ENCODE assay signal across 8 cellular contexts in the genomic region with DNA sequence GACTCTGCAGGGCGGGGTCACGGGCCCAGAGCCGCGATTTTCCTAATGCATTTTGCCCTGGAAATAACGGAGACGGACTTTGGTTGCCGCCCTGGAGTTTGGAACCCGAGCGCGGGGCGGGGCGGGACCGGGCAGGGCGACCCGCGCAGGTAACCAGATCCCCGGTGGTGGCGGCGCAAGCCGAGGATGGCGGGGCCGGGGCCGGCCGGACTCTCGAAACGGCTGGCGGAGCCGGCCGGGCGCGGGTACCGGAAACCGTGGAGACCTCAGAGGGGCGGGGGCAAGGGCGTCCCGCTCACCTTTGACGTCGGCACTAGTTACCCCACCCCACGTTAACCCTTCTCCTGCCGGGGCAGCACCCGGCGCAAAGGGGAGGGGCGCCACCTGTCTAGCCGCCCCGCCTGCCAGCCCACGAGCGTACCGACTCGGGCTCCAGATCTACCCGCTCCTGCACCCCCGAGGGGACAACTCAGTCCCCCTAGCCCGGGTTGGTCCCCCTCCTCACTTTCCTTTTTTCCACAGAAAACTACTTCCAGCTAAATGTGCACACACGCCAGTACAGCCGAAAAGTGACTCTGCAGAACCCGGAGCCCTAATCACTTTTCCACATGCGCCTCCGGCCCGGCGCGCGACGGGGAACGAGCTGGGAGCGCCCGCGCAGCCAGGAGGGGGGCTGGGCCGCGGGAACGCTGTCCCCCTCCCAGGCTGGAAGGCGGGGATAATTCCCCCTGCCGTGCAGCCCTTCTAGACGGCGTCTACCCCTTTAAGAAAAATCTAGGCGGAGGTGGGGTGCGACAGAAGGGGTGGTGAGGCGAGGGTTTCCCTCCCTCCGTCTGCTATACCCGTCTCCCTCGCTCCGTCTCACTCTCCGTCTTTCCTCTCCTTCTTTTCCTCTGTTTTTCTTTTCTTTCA. TPM values are rescaled to one million over a fixed set of nuclear protein-coding genes. Genes with fewer than 3 reads are reported as not detected.
DNase-seq lines count a peak whose midpoint lies in the region; ATAC-seq and TF ChIP-seq lines count a peak whose summit lies in the region.

No MANE protein-coding gene starts in this region.

- no peak overlapping the region for H3K23ac ChIP-seq in neuronal stem cell (ENCODE audit: low read depth, low read length, poor library complexity)

- no peak overlapping the region for H2BK5ac ChIP-seq in neuronal stem cell (ENCODE audit: low read length)

- no peaks in the 10 kb centered on the region for H3K27me3 ChIP-seq in HCT116 (ENCODE audit: insufficient read depth, low read length)
- H3K27me3 ChIP-seq in WERI-Rb-1 (ENCODE audit: insufficient read depth, low read depth, severe bottlenecking), result peaks cover 66% of the 10 kb centered on the region
- peaks cover 38 to 93% (median 80%) of the 10 kb centered on the region in 3 experiments for H3K27me3 ChIP-seq in neuronal stem cell (ENCODE audit: control insufficient read depth in 3 of 3, insufficient read depth in 3 of 3, low read depth in 1 of 3, low read length in 3 of 3)

- H3K9me2 ChIP-seq in HCT116 (ENCODE audit: insufficient read depth), result no peaks in the 10 kb centered on the region

- H2BK12ac ChIP-seq in neuronal stem cell (ENCODE audit: low read length), result peak overlapping the region; percentile 73

- peak overlapping the region; percentile 75 for H3K27ac ChIP-seq in HCT116 (ENCODE audit: low read depth, low read length)
- no peak overlapping the region for H3K27ac ChIP-seq in WERI-Rb-1
- no peak overlapping the region for H3K27ac ChIP-seq in neuronal stem cell (replicated peaks; ENCODE audit: low read length)

- H3K79me1 ChIP-seq in neuronal stem cell (ENCODE audit: low read depth, low read length), result no peaks in the 10 kb centered on the region

- DNase-seq in ACHN (peak; percentile 81), HCT116 (ENCODE audit: low read depth, low spot score) (peak; percentile 58), WERI-Rb-1 (peak; percentile 65), fibroblast of the aortic adventitia (ENCODE audit: low read depth) (no peak), neuronal stem cell (ENCODE audit: low spot score) (peak; percentile 44), UCSD-AML1 (lab: John Stamatoyannopoulos, UW; ENCODE audit: unreplicated experiment) (no peak), Kasumi-1 (lab: John Stamatoyannopoulos, UW) (no peak), NCI-H345 treated with DMSO at 0.1 percent for 48 hours (lab: John Stamatoyannopoulos, UW; ENCODE audit: unreplicated experiment) (no peak)

- WGBS in neuronal stem cell (ENCODE audit: extremely low coverage in 2 of 2, insufficient read length in 2 of 2, insufficient replicate concordance in 1 of 2), 2 donors, result no CpG with 5 or more reads among the region's 81 CpGs

- H3K4me2 ChIP-seq in HCT116 (ENCODE audit: low read length) (peak overlapping the region; percentile 90), neuronal stem cell (ENCODE audit: insufficient read depth, low read length, poor library complexity, severe bottlenecking) (peak overlapping the region; percentile 91)

- H3K18ac ChIP-seq in neuronal stem cell (ENCODE audit: low read length), result peak overlapping the region; percentile 89

- no peak overlapping the region for H4K91ac ChIP-seq in neuronal stem cell (ENCODE audit: low read depth, low read length, poor library complexity)

- H3K9ac ChIP-seq in HCT116 (ENCODE audit: low read length) (peak overlapping the region; percentile 64), neuronal stem cell (ENCODE audit: low read depth, low read length, poor library complexity) (peak overlapping the region; percentile 60)

- H2BK120ac ChIP-seq in neuronal stem cell (ENCODE audit: low read depth, low read length), result no peak overlapping the region

- H3K36me3 ChIP-seq in HCT116 (ENCODE audit: control insufficient read depth in 1 of 2, insufficient read depth in 2 of 2, low read length in 2 of 2), result no peaks in the 10 kb centered on the region
- no peaks in the 10 kb centered on the region for H3K36me3 ChIP-seq in WERI-Rb-1
- H3K36me3 ChIP-seq in neuronal stem cell (replicated peaks in 1 of 2; ENCODE audit: control insufficient read depth in 2 of 2, insufficient read depth in 2 of 2, low read length in 2 of 2), result no peaks in the 10 kb centered on the region

- no peaks in the 10 kb centered on the region for H3K79me2 ChIP-seq in HCT116 (ENCODE audit: insufficient read depth, low read length)

- POLR2A ChIA-PET in HCT116 (lab: Charles Lee), result interaction anchor here (1.0 kb wide), 1 partner anchor 221 kb away, joined by 3 read pairs; no protein-coding TSS in a partner anchor

- peak; percentile 77 for ATAC-seq in HCT116

- H3K4me1 ChIP-seq in HCT116 (ENCODE audit: control insufficient read depth in 1 of 2, insufficient read depth in 2 of 2, low read length in 2 of 2), result peaks cover 18 to 38% of the 10 kb centered on the region in 2 experiments; a peak in 3 of 4 replicates
- H3K4me1 ChIP-seq in neuronal stem cell (ENCODE audit: control insufficient read depth in 2 of 2, insufficient read depth in 1 of 2, low read depth in 1 of 2, low read length in 2 of 2), result peaks cover 16 to 32% of the 10 kb centered on the region in 2 donors

- H4K8ac ChIP-seq in neuronal stem cell (ENCODE audit: low read depth, low read length), result peak overlapping the region; percentile 17

- H2AFZ ChIP-seq in HCT116 (ENCODE audit: low read depth, low read length, poor library complexity, severe bottlenecking) (peak overlapping the region; percentile 56), neuronal stem cell (ENCODE audit: low read length) (peak overlapping the region; percentile 43)

- intact Hi-C loops in HCT116 (cut with micrococcal nuclease), result loop anchor here (2.0 kb wide), 1 partner anchor 600 kb away; no protein-coding TSS in a partner anchor

- H3K14ac ChIP-seq in neuronal stem cell (ENCODE audit: low read length), result peak overlapping the region; percentile 56

- CTCF ChIA-PET in HCT116 (lab: Charles Lee), result no interaction called here

- RAD21 ChIA-PET in HCT116 (lab: Charles Lee; ENCODE audit: low non-redundant PET in 1 of 2, low total read pairs in 2 of 2, uncharacterized antibody in 2 of 2, unreplicated experiment in 2 of 2), result no interaction called here

- no peak overlapping the region for H2AK5ac ChIP-seq in neuronal stem cell (ENCODE audit: low read depth, low read length)

- no peaks in the 10 kb centered on the region for H3K9me3 ChIP-seq in HCT116 (ENCODE audit: control insufficient read depth in 1 of 2, insufficient read depth in 1 of 2, low read depth in 1 of 2, low read length in 2 of 2)
- H3K9me3 ChIP-seq in WERI-Rb-1 (ENCODE audit: severe bottlenecking), result peaks cover 9% of the 10 kb centered on the region
- peaks cover 7 to 10% of the 10 kb centered on the region in 2 donors for H3K9me3 ChIP-seq in neuronal stem cell (replicated peaks in 1 of 2; ENCODE audit: control insufficient read depth in 2 of 2, insufficient read depth in 1 of 2, low read depth in 1 of 2, low read length in 2 of 2)

- peak; percentile 32 for TF ChIP-seq POLR2A in HCT116 (IDR thresholded peaks at IDR 0.05; ENCODE audit: borderline replicate concordance, extremely low read depth, insufficient read depth, insufficient read length)

- in situ Hi-C loops in ACHN (cut with HindIII; ENCODE audit: low pct_ligation_motif_present, low pct_unique_long_range_greater_than_20kb, low sequenced_read_pairs), result no loop called here

- no TSS peak for BruUV-seq in HCT116 (replicated peaks; lab: Mats Ljungman, UMichigan)

- H3K4me3 ChIP-seq in HCT116 (replicated peaks in 1 of 2; ENCODE audit: low read depth in 1 of 2, low read length in 2 of 2) (peak overlapping the region; percentile 68 to 69), WERI-Rb-1 (ENCODE audit: low read depth, low read length) (peak overlapping the region; percentile 56), fibroblast of the aortic adventitia (ENCODE audit: low read depth, low read length) (peak overlapping the region; percentile 41), neuronal stem cell (ENCODE audit: low read length in 2 of 2) (peak overlapping the region; percentile 20 to 69)

- no peak for TF ChIP-seq RAD21 in HCT116 (IDR thresholded peaks at IDR 0.05; ENCODE audit: low read depth)

- no peaks in the 10 kb centered on the region for H4K20me1 ChIP-seq in HCT116 (ENCODE audit: insufficient read depth)

- no peak overlapping the region for H3K4ac ChIP-seq in neuronal stem cell (ENCODE audit: low read length)

- TF ChIP-seq CTCF in HCT116 (IDR thresholded peaks at IDR 0.05 in 2 of 3, conservative IDR thresholded peaks at IDR 0.05 in 1 of 3; ENCODE audit: borderline replicate concordance in 1 of 3, insufficient read depth in 1 of 3, low read depth in 2 of 3, low read length in 2 of 3) (no peak), WERI-Rb-1 (IDR thresholded peaks at IDR 0.05; ENCODE audit: low read depth, low read length) (no peak), fibroblast of the aortic adventitia (IDR thresholded peaks at IDR 0.05; ENCODE audit: insufficient read depth, low read length) (no peak)

- H2BK15ac ChIP-seq in neuronal stem cell (ENCODE audit: low read length), result peak overlapping the region; percentile 37

TF ChIP-seq in HCT116, 20 proteins besides CTCF, POLR2A, EP300 and RAD21:
- TF ChIP-seq EZH2phosphoT487 (IDR thresholded peaks at IDR 0.05; ENCODE audit: borderline replicate concordance) (no peak), POLR2AphosphoS5 (IDR thresholded peaks at IDR 0.05; ENCODE audit: low read depth, low read length) (peak; percentile 67), TCF7L2 (IDR thresholded peaks at IDR 0.05; ENCODE audit: borderline replicate concordance, extremely low read depth, insufficient read depth, insufficient read length) (peak; percentile 34), ZFX (IDR thresholded peaks at IDR 0.05) (peak; percentile 66; the same call in 1 of the 2 replicates), SP1 (IDR thresholded peaks at IDR 0.05; ENCODE audit: low read depth) (peak; percentile 18), JUND (IDR thresholded peaks at IDR 0.05) (no peak)
- TF ChIP-seq, protein P1, sequence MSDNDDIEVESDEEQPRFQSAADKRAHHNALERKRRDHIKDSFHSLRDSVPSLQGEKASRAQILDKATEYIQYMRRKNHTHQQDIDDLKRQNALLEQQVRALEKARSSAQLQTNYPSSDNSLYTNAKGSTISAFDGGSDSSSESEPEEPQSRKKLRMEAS (IDR thresholded peaks at IDR 0.05), result peak; percentile 71

RNA-seq across cellular contexts. Expression of gene CYP26B1, which starts 2.7 kb away (rescaled TPM):
- total RNA-seq in HCT116 (2021; ENCODE audit: unreplicated experiment) (21.1 TPM), fibroblast of the aortic adventitia (ENCODE audit: low replicate concordance) (2.5 and 8.6 TPM in 2 replicates)
- 11.6 and 11.9 TPM in 2 replicates for polyA plus RNA-seq in HCT116 (2012)
- 1.0 TPM for polyA plus RNA-seq in neuronal stem cell (2013, experiment 1 of 2)
- 0.68 TPM for polyA plus RNA-seq in neuronal stem cell (2013, experiment 2 of 2)

Comparison
In these comparisons a context has a peak if more than half of its experiments do, and no peak if none do; other contexts are left out.
1. DNase-seq: peak in ACHN (single experiment), HCT116 (single experiment), WERI-Rb-1 (single experiment) and neuronal stem cell (single experiment); none in fibroblast of the aortic adventitia (single experiment), UCSD-AML1 (single experiment), Kasumi-1 (0 of 2) and NCI-H345 treated with DMSO at 0.1 percent for 48 hours (single experiment).
2. Peak in every context shown above with its lines, with median percentiles within 50 percentile points of each other: H3K4me3 ChIP-seq.